7 cellular contexts compared by ENCODE assay signal in genomic region chr9:34654317-34655083, GRCh38. TPM values are rescaled to one million over a fixed set of nuclear protein-coding genes. Genes with fewer than 3 reads are reported as not detected.
DNase-seq lines count a peak whose midpoint lies in the region; ATAC-seq and TF ChIP-seq lines count a peak whose summit lies in the region.
"Had no signal": no experiment of that assay in that cellular context is flagged by ENCODE, and none has a peak within 500 bp of the region (broad histone marks: within the 10 kb centered on the region; RNA-seq: fewer than 3 reads in every experiment).

No MANE protein-coding gene starts in this region.

- DNase-seq in breast epithelium (ENCODE audit: low spot score in 2 of 2) (peak; percentile 65 to 68), mammary epithelial cell (no peak), hippocampal formation (lab: John Stamatoyannopoulos, UW) (peak; percentile 61 to 70), uterus (peak; percentile 87)
- DNase-seq: AML-193 had no signal

- H3K36me3 ChIP-seq in breast epithelium (no peaks in the 10 kb centered on the region), mammary epithelial cell (ENCODE audit: insufficient read depth, low read length) (peaks cover under 1% of the 10 kb centered on the region), uterus (no peaks in the 10 kb centered on the region)

- intact Hi-C loops in breast epithelium (cut with DNase I; ENCODE audit: low total_unique reads) (no loop called here), mammary epithelial cell (cut with micrococcal nuclease) (no loop called here), uterus (cut with DNase I; ENCODE audit: low total_unique reads) (no loop called here)

- H3K27ac ChIP-seq in breast epithelium (peak overlapping the region; percentile 90 to 93), mammary epithelial cell (ENCODE audit: insufficient read depth, low read depth, low read length) (no peak overlapping the region), uterus (peak overlapping the region; percentile 77 to 81)

- BruUV-seq in mammary epithelial cell (replicated peaks; lab: Mats Ljungman, UMichigan): no TSS peak

- peak overlapping the region; percentile 4 to 50 (median 17) for H3K4me3 ChIP-seq in breast epithelium
- no peak overlapping the region for H3K4me3 ChIP-seq in mammary epithelial cell (replicated peaks in 1 of 3; ENCODE audit: insufficient read depth in 1 of 3, low read depth in 2 of 3, low read length in 3 of 3)
- no peak overlapping the region for H3K4me3 ChIP-seq in uterus

- H3K27me3 ChIP-seq in breast epithelium: no peaks in the 10 kb centered on the region
- H3K27me3 ChIP-seq in mammary epithelial cell (ENCODE audit: insufficient read depth, low read length): no peaks in the 10 kb centered on the region
- no peaks in the 10 kb centered on the region for H3K27me3 ChIP-seq in uterus

- TF ChIP-seq CTCF in breast epithelium (IDR thresholded peaks at IDR 0.05): no peak
- no peak for TF ChIP-seq CTCF in mammary epithelial cell (conservative IDR thresholded peaks at IDR 0.05 in 1 of 2, IDR thresholded peaks at IDR 0.05 in 1 of 2; ENCODE audit: extremely low read depth in 1 of 2, insufficient read depth in 1 of 2, low read depth in 1 of 2, low read length in 2 of 2)
- peak in 1 of 4 experiments; percentile 5 for TF ChIP-seq CTCF in uterus (IDR thresholded peaks at IDR 0.05)

- peaks cover 11 to 34% of the 10 kb centered on the region in 2 donors for H3K4me1 ChIP-seq in breast epithelium
- peaks cover 12% of the 10 kb centered on the region for H3K4me1 ChIP-seq in mammary epithelial cell (ENCODE audit: insufficient read depth, low read length)
- H3K4me1 ChIP-seq in uterus: peaks cover 0 to 38% of the 10 kb centered on the region in 2 donors

- no peaks in the 10 kb centered on the region for H4K20me1 ChIP-seq in mammary epithelial cell (ENCODE audit: insufficient read depth, low read length)

- no peak overlapping the region for H2AFZ ChIP-seq in mammary epithelial cell (ENCODE audit: low read depth, low read length)

- dilution Hi-C loops in mammary epithelial cell (cut with HindIII; ENCODE audit: low sequenced_read_pairs): no loop called here

- CTCF ChIA-PET in mammary epithelial cell (lab: Charles Lee; ENCODE audit: low non-redundant PET): no interaction called here

- no peak overlapping the region for H3K9ac ChIP-seq in mammary epithelial cell (ENCODE audit: insufficient read depth, low read length)

- no peak for TF ChIP-seq POLR2A in breast epithelium (IDR thresholded peaks at IDR 0.05)
- TF ChIP-seq POLR2A in uterus (IDR thresholded peaks at IDR 0.05): no peak

- ATAC-seq in GM21390 (IDR thresholded peaks at IDR 0.05; ENCODE audit: unreplicated experiment) (no peak), GM21515 (IDR thresholded peaks at IDR 0.05; ENCODE audit: unreplicated experiment) (no peak)

- H3K79me2 ChIP-seq in mammary epithelial cell (ENCODE audit: insufficient read depth, low read length): no peaks in the 10 kb centered on the region

- no peak overlapping the region for H3K4me2 ChIP-seq in mammary epithelial cell (ENCODE audit: insufficient read depth, low read depth, low read length)

- in situ Hi-C loops in mammary epithelial cell (cut with MboI; ENCODE audit: low sequenced_read_pairs in 2 of 2): no loop called here

- no CpG with 5 or more reads among the region's 12 CpGs for WGBS in mammary epithelial cell (ENCODE audit: low coverage, missing lambda C conversion rate)

- H3K9me3 ChIP-seq in breast epithelium (no peaks in the 10 kb centered on the region), mammary epithelial cell (replicated peaks; ENCODE audit: insufficient read depth, low read length) (no peaks in the 10 kb centered on the region), uterus (no peaks in the 10 kb centered on the region)

RNA-seq across cellular contexts. Expression of gene IL11RA, which starts 2.5 kb away (rescaled TPM):
- 10 to 100 TPM; 20.3 to 45.5 (median 42.1) TPM for total RNA-seq in breast epithelium
- 1 to 10 TPM; 4.9 to 6.0 TPM for total RNA-seq in mammary epithelial cell
- 3.2 TPM for polyA plus RNA-seq in mammary epithelial cell
- 1.1 TPM for polyA minus RNA-seq in mammary epithelial cell
- 100 to 1,000 TPM in 1 of 4 donors, 10 to 100 TPM in 2, 1 to 10 TPM in 1; 3.2 to 153 (median 49.9) TPM for total RNA-seq in uterus

RNA-seq across cellular contexts. Expression of gene CCL27, which starts 8.0 kb away (rescaled TPM):
- total RNA-seq in breast epithelium (not detected), mammary epithelial cell (under 1 TPM in 1 of 2 donors, not detected in 1; 0.80 TPM), uterus (not detected)
- polyA plus RNA-seq in mammary epithelial cell: not detected
- not detected for polyA minus RNA-seq in mammary epithelial cell

RNA-seq across cellular contexts. Expression of gene GALT, which starts 8.0 kb away (rescaled TPM):
- total RNA-seq in breast epithelium: 10 to 100 TPM; 26.1 to 37.0 (median 36.7) TPM
- 10 to 100 TPM; 29.5 to 30.2 TPM for total RNA-seq in mammary epithelial cell
- 25.8 TPM for polyA plus RNA-seq in mammary epithelial cell
- 8.0 TPM for polyA minus RNA-seq in mammary epithelial cell
- total RNA-seq in uterus: 10 to 100 TPM in 3 of 4 donors, 1 to 10 TPM in 1; 4.4 to 82.9 (median 50.7) TPM

RNA-seq across cellular contexts. Expression of gene SIGMAR1, which starts 16.9 kb away (rescaled TPM):
- total RNA-seq in breast epithelium (10 to 100 TPM; 62.6 to 84.8 (median 70.8) TPM), mammary epithelial cell (100 to 1,000 TPM in 1 of 2 donors, 10 to 100 TPM in 1; 83.0 to 131 TPM), uterus (10 to 100 TPM; 34.1 to 55.2 (median 51.3) TPM)
- 165 TPM for polyA plus RNA-seq in mammary epithelial cell
- 139 TPM for polyA minus RNA-seq in mammary epithelial cell

RNA-seq across cellular contexts. Expression of gene ARID3C, which starts 25.6 kb away (rescaled TPM):
- under 1 TPM in 1 of 3 donors, not detected in 2; 0.29 TPM for total RNA-seq in breast epithelium
- total RNA-seq in mammary epithelial cell: under 1 TPM in 1 of 2 donors, not detected in 1; 0.17 TPM
- not detected for polyA plus RNA-seq in mammary epithelial cell
- not detected for polyA minus RNA-seq in mammary epithelial cell
- under 1 TPM in 2 of 4 donors, not detected in 2; 0.35 to 0.82 TPM for total RNA-seq in uterus

Comparison
In these comparisons a context has a peak if more than half of its experiments do, and no peak if none do; other contexts are left out.
1. H3K4me3 ChIP-seq: peak in breast epithelium (3 of 3); none in mammary epithelial cell (0 of 3) and uterus (0 of 2).